1 cellular context compared by ENCODE assay signal in the genomic region with DNA sequence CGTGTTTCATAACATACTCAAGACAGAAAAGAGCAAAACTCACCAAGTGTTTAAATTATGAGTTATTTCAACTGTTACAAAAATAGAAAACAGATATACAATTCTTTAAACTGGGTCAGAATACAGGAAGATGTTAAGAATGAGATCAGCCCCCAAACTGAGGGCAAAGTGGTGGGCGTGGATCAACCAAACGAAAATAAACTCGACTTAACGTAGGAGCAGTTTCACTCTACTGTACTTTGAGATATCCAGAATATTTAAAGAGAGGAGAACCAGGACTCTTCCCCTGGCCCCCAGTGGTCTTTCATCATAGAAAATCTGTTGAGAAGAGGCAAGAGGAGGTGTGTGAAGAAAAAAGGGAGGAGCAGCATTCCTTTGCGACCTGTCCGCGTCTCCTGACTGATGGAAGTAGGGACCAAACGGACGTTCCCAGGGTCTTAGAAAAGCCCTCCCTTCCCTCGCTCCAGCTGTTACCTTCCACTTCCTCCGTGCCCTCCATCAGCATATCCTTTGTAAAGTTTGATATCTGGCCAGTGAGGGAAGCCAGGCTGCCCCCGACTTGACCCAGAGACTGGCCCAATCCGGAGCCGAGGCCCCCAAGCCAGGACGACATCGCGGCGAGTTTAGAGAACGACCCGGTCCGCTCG.
TF ChIP-seq lines count a peak whose summit lies in the region.

No MANE protein-coding gene starts in this region.

TF ChIP-seq in SK-N-SH, 30 proteins besides CTCF, POLR2A, EP300 and RAD21 (continued from another document):
- TF ChIP-seq FOXJ3 (CRISPR knock-in tag; IDR thresholded peaks at IDR 0.05) = no peak
- TF ChIP-seq, protein P1, sequence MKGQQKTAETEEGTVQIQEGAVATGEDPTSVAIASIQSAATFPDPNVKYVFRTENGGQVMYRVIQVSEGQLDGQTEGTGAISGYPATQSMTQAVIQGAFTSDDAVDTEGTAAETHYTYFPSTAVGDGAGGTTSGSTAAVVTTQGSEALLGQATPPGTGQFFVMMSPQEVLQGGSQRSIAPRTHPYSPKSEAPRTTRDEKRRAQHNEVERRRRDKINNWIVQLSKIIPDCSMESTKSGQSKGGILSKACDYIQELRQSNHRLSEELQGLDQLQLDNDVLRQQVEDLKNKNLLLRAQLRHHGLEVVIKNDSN (IDR thresholded peaks at IDR 0.05; ENCODE audit: borderline replicate concordance, low read depth) = no peak
- no peak for TF ChIP-seq RFX5 (IDR thresholded peaks at IDR 0.05; ENCODE audit: low read length)
- 0 out of 2 replicates have a peak, but pooled peaks have one; percentile 14 for TF ChIP-seq RXRA (IDR thresholded peaks at IDR 0.05; ENCODE audit: borderline replicate concordance, low read depth)
- TF ChIP-seq, protein P2, sequence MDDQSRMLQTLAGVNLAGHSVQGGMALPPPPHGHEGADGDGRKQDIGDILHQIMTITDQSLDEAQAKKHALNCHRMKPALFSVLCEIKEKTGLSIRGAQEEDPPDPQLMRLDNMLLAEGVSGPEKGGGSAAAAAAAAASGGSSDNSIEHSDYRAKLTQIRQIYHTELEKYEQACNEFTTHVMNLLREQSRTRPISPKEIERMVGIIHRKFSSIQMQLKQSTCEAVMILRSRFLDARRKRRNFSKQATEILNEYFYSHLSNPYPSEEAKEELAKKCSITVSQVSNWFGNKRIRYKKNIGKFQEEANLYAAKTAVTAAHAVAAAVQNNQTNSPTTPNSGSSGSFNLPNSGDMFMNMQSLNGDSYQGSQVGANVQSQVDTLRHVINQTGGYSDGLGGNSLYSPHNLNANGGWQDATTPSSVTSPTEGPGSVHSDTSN (IDR thresholded peaks at IDR 0.05) = peak; percentile 85
